ENCODE assay signal across 19 cellular contexts in the genomic region with DNA sequence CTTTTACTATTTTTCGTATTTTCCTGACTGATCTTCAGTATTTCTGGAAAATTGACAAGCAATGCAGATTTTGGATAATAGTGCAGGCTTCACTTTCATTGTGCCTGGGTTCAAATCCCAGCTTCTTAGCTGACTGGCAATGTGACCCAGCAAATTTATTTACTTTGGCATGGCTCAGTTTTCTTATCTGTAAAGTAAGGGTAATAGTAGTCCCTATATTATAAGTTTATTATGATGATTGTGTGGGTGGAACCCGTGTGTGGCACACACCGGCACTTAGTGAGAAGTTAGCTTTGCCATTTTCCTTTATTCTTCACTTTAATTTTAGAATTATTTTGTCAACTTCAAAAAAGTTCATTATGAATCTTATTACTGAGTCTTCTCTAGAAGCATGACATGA. TPM values are rescaled to one million over a fixed set of nuclear protein-coding genes. Genes with fewer than 3 reads are reported as not detected.
A peak's percentile ranks its signal among the peaks of the same experiment; 100 is the strongest.
DNase-seq lines count a peak whose midpoint lies in the region; ATAC-seq lines count a peak whose summit lies in the region.
"Had no signal": no experiment of that assay in that cellular context is flagged by ENCODE, and none has a peak within 500 bp of the region (broad histone marks: within the 10 kb centered on the region; RNA-seq: fewer than 3 reads in every experiment).

No MANE protein-coding gene starts in this region.

- DNase-seq in activated CD4-positive, alpha-beta memory T cell treated with anti-CD3 and anti-CD28 coated beads for 36 hours: no peak
- no peak for DNase-seq in activated CD4-positive, alpha-beta memory T cell treated with anti-CD3 and anti-CD28 coated beads, Interleukin-2, amount 10 ng/mL, durations not matched to agents 7 days and 5 days
- no peak for DNase-seq in stimulated activated naive CD8-positive, alpha-beta T cell treated with anti-CD3 and anti-CD28 coated beads, Interleukin-15, Interleukin-2, amounts not matched to agents 100 U/mL and 50 U/mL, for 24 hours
- DNase-seq in left colon: no peak
- DNase-seq in activated naive CD4-positive, alpha-beta T cell (lab: John Stamatoyannopoulos, UW): no peak
- DNase-seq: CD4-positive, alpha-beta memory T cell; DMS153; DMS79; GDM1; GOT3; H7; HFFc6 had no signal

- no peaks in the 10 kb centered on the region for H3K36me3 Mint-ChIP-seq in activated CD4-positive, alpha-beta memory T cell treated with anti-CD3 and anti-CD28 coated beads for 36 hours
- no peaks in the 10 kb centered on the region for H3K36me3 Mint-ChIP-seq in activated CD4-positive, alpha-beta memory T cell treated with anti-CD3 and anti-CD28 coated beads, Interleukin-2, amount 10 ng/mL, durations not matched to agents 7 days and 5 days (ENCODE audit: low read depth)
- H3K36me3 Mint-ChIP-seq in stimulated activated naive CD8-positive, alpha-beta T cell treated with anti-CD3 and anti-CD28 coated beads, Interleukin-15, Interleukin-2, amounts not matched to agents 100 ng/mL and 50 ng/mL, for 24 hours (ENCODE audit: low read depth): peaks cover 9% of the 10 kb centered on the region
- H3K36me3 Mint-ChIP-seq: CD4-positive, alpha-beta memory T cell had no signal

- CTCF ChIA-PET in activated CD4-positive, alpha-beta memory T cell treated with anti-CD3 and anti-CD28 coated beads for 36 hours (lab: Charles Lee): interaction anchor here (0.6 to 4.4 kb wide), 5 partner anchors 10 to 169 kb away, joined by 3 to 24 read pairs (median 5); a partner anchor contains a TSS
- CTCF ChIA-PET in activated CD4-positive, alpha-beta memory T cell treated with anti-CD3 and anti-CD28 coated beads, Interleukin-2, amount 10 ng/mL, durations not matched to agents 7 days and 5 days (lab: Charles Lee): interaction anchor here (0.8 to 1.6 kb wide), 3 partner anchors 12 to 146 kb away, joined by 3 to 6 read pairs (median 4); no protein-coding TSS in a partner anchor

- POLR2A ChIA-PET in activated CD4-positive, alpha-beta memory T cell treated with anti-CD3 and anti-CD28 coated beads for 36 hours (lab: Charles Lee): interaction anchor here (0.6 kb wide), 1 partner anchor 31 kb away, joined by 4 read pairs; no protein-coding TSS in a partner anchor
- POLR2A ChIA-PET in activated CD4-positive, alpha-beta memory T cell treated with anti-CD3 and anti-CD28 coated beads, Interleukin-2, amount 10 ng/mL, durations not matched to agents 7 days and 5 days (lab: Charles Lee): no interaction called here

- H3K27me3 Mint-ChIP-seq in activated CD4-positive, alpha-beta memory T cell treated with anti-CD3 and anti-CD28 coated beads for 36 hours: peaks cover 4% of the 10 kb centered on the region
- H3K27me3 Mint-ChIP-seq in activated CD4-positive, alpha-beta memory T cell treated with anti-CD3 and anti-CD28 coated beads, Interleukin-2, amount 10 ng/mL, durations not matched to agents 7 days and 5 days: peaks cover 21% of the 10 kb centered on the region
- peaks cover 3% of the 10 kb centered on the region for H3K27me3 Mint-ChIP-seq in stimulated activated naive CD8-positive, alpha-beta T cell treated with anti-CD3 and anti-CD28 coated beads, Interleukin-15, Interleukin-2, amounts not matched to agents 100 ng/mL and 50 ng/mL, for 24 hours

- H3K4me1 Mint-ChIP-seq in activated CD4-positive, alpha-beta memory T cell treated with anti-CD3 and anti-CD28 coated beads for 36 hours (ENCODE audit: low read depth): peaks cover 42% of the 10 kb centered on the region
- H3K4me1 Mint-ChIP-seq in activated CD4-positive, alpha-beta memory T cell treated with anti-CD3 and anti-CD28 coated beads, Interleukin-2, amount 10 ng/mL, durations not matched to agents 7 days and 5 days: peaks cover 41% of the 10 kb centered on the region
- peaks cover 74% of the 10 kb centered on the region for H3K4me1 Mint-ChIP-seq in stimulated activated naive CD8-positive, alpha-beta T cell treated with anti-CD3 and anti-CD28 coated beads, Interleukin-15, Interleukin-2, amounts not matched to agents 100 ng/mL and 50 ng/mL, for 24 hours (ENCODE audit: low read depth)

- H3K4me3 Mint-ChIP-seq in activated CD4-positive, alpha-beta memory T cell treated with anti-CD3 and anti-CD28 coated beads for 36 hours: no peak overlapping the region
- no peak overlapping the region for H3K4me3 Mint-ChIP-seq in activated CD4-positive, alpha-beta memory T cell treated with anti-CD3 and anti-CD28 coated beads, Interleukin-2, amount 10 ng/mL, durations not matched to agents 7 days and 5 days
- no peak overlapping the region for H3K4me3 Mint-ChIP-seq in stimulated activated naive CD8-positive, alpha-beta T cell treated with anti-CD3 and anti-CD28 coated beads, Interleukin-15, Interleukin-2, amounts not matched to agents 100 ng/mL and 50 ng/mL, for 24 hours
- H3K4me3 Mint-ChIP-seq: CD4-positive, alpha-beta memory T cell; HFFc6 had no signal

- peak overlapping the region; percentile 31 for H3K27ac Mint-ChIP-seq in activated CD4-positive, alpha-beta memory T cell treated with anti-CD3 and anti-CD28 coated beads for 36 hours
- H3K27ac Mint-ChIP-seq in activated CD4-positive, alpha-beta memory T cell treated with anti-CD3 and anti-CD28 coated beads, Interleukin-2, amount 10 ng/mL, durations not matched to agents 7 days and 5 days: no peak overlapping the region
- H3K27ac Mint-ChIP-seq in stimulated activated naive CD8-positive, alpha-beta T cell treated with anti-CD3 and anti-CD28 coated beads, Interleukin-15, Interleukin-2, amounts not matched to agents 100 ng/mL and 50 ng/mL, for 24 hours: peak overlapping the region; percentile 98
- H3K27ac Mint-ChIP-seq: CD14-positive monocyte; CD4-positive, alpha-beta memory T cell; HFFc6 had no signal

- intact Hi-C loops in activated CD4-positive, alpha-beta memory T cell treated with anti-CD3 and anti-CD28 coated beads for 36 hours (cut with micrococcal nuclease): loop anchor here (5.0 kb wide), 1 partner anchor 139 kb away; no protein-coding TSS in a partner anchor
- intact Hi-C loops in left colon (cut with DNase I, micrococcal nuclease): no loop called here

- ATAC-seq in stimulated activated naive CD8-positive, alpha-beta T cell treated with anti-CD3 and anti-CD28 coated beads, Interleukin-15, Interleukin-2, amounts not matched to agents 100 U/mL and 50 U/mL, for 24 hours: no peak
- ATAC-seq in left colon (peak; percentile 91), HG03432 (IDR thresholded peaks at IDR 0.05; ENCODE audit: unreplicated experiment) (no peak)
- ATAC-seq: A549, HCT116, HepG2 had no signal

- no peaks in the 10 kb centered on the region for H3K9me3 Mint-ChIP-seq in activated CD4-positive, alpha-beta memory T cell treated with anti-CD3 and anti-CD28 coated beads for 36 hours
- H3K9me3 Mint-ChIP-seq in activated CD4-positive, alpha-beta memory T cell treated with anti-CD3 and anti-CD28 coated beads, Interleukin-2, amount 10 ng/mL, durations not matched to agents 7 days and 5 days: no peaks in the 10 kb centered on the region
- peaks cover 4% of the 10 kb centered on the region for H3K9me3 Mint-ChIP-seq in stimulated activated naive CD8-positive, alpha-beta T cell treated with anti-CD3 and anti-CD28 coated beads, Interleukin-15, Interleukin-2, amounts not matched to agents 100 ng/mL and 50 ng/mL, for 24 hours
- H3K9me3 Mint-ChIP-seq: CD4-positive, alpha-beta memory T cell; HFFc6 had no signal

RNA-seq across cellular contexts. Expression of a gene that starts 7.8 kb away (rescaled TPM):
- total RNA-seq in activated CD4-positive, alpha-beta memory T cell treated with anti-CD3 and anti-CD28 coated beads for 36 hours: 1 to 10 TPM; 1.3 TPM
- under 1 TPM; 0.58 to 0.71 TPM for total RNA-seq in activated CD4-positive, alpha-beta memory T cell treated with anti-CD3 and anti-CD28 coated beads, Interleukin-2, amount 10 ng/mL, durations not matched to agents 7 days and 5 days
- 1 to 10 TPM; 3.4 to 3.8 TPM for total RNA-seq in left colon
- total RNA-seq: Daoy, H7, HFFc6 had no signal

RNA-seq across cellular contexts. Expression of a gene that starts 52.0 kb away (rescaled TPM):
- total RNA-seq in activated CD4-positive, alpha-beta memory T cell treated with anti-CD3 and anti-CD28 coated beads for 36 hours: 10 to 100 TPM; 25.5 to 26.6 TPM
- total RNA-seq in activated CD4-positive, alpha-beta memory T cell treated with anti-CD3 and anti-CD28 coated beads, Interleukin-2, amount 10 ng/mL, durations not matched to agents 7 days and 5 days: 10 to 100 TPM; 22.8 to 24.0 TPM
- 1 to 10 TPM; 3.0 to 3.2 TPM for total RNA-seq in left colon
- total RNA-seq: HFFc6 had no signal

Comparison
In these comparisons a context has a peak if more than half of its experiments do, and no peak if none do; other contexts are left out.
1. RNA of a gene that starts 52.0 kb away (total RNA-seq): 25.5 to 26.6 TPM in activated CD4-positive, alpha-beta memory T cell treated with anti-CD3 and anti-CD28 coated beads for 36 hours and 22.8 to 24.0 TPM in activated CD4-positive, alpha-beta memory T cell treated with anti-CD3 and anti-CD28 coated beads, Interleukin-2, amount 10 ng/mL, durations not matched to agents 7 days and 5 days; 3.0 to 3.2 TPM in left colon; every median in the first group is over 4 times any median in the second.